7 cellular contexts compared by ENCODE assay signal in genomic region chr6:90295854-90296345, GRCh38. TPM values are rescaled to one million over a fixed set of nuclear protein-coding genes. Genes with fewer than 3 reads are reported as not detected.
A peak's percentile ranks its signal among the peaks of the same experiment; 100 is the strongest.
DNase-seq lines count a peak whose midpoint lies in the region; ATAC-seq and TF ChIP-seq lines count a peak whose summit lies in the region.

No MANE protein-coding gene starts in this region.

- DNase-seq in OCI-M1 (lab: John Stamatoyannopoulos, UW) (peak; percentile 76), fibroblast of pulmonary artery (ENCODE audit: low read depth) (peak; percentile 64), stomach (peak; percentile 59)
- DNase-seq in activated T-helper 9 cell treated with anti-CD3 and anti-CD28 coated beads, Interleukin-2, amount 50 U/mL, for 16 hours (ENCODE audit: low read depth) = peak; percentile 61
- peak; percentile 59 to 87 (median 76) for DNase-seq in naive thymus-derived CD8-positive, alpha-beta T cell

- H3K27me3 Mint-ChIP-seq in naive thymus-derived CD8-positive, alpha-beta T cell = no peaks in the 10 kb centered on the region

- H3K4me1 Mint-ChIP-seq in naive thymus-derived CD8-positive, alpha-beta T cell = peaks cover 19 to 53% (median 39%) of the 10 kb centered on the region in 4 donors

- H3K36me3 Mint-ChIP-seq in naive thymus-derived CD8-positive, alpha-beta T cell = peaks cover 0 to 16% (median 2%) of the 10 kb centered on the region in 3 donors

- peaks cover 9 to 22% (median 21%) of the 10 kb centered on the region in 4 donors for H3K4me1 ChIP-seq in stomach

- H3K4me3 ChIP-seq in fibroblast of pulmonary artery (replicated peaks; ENCODE audit: low read depth, low read length) (peak overlapping the region; percentile 56), stomach (peak overlapping the region; percentile 66 to 88 (median 80))

- TF ChIP-seq CTCF in fibroblast of pulmonary artery (IDR thresholded peaks at IDR 0.05; ENCODE audit: low read length, missing control alignments) = no peak
- TF ChIP-seq CTCF in stomach (IDR thresholded peaks at IDR 0.05) = no peak

- H3K9me3 Mint-ChIP-seq in naive thymus-derived CD8-positive, alpha-beta T cell = no peaks in the 10 kb centered on the region

- no peak for TF ChIP-seq EP300 in stomach (IDR thresholded peaks at IDR 0.05)

- no peak for TF ChIP-seq POLR2A in stomach (IDR thresholded peaks at IDR 0.05)

- POLR2A ChIA-PET in naive thymus-derived CD8-positive, alpha-beta T cell (lab: Charles Lee) = interaction anchor here (0.7 to 6.1 kb wide), 44 partner anchors 9 to 1214 kb away, joined by 3 to 65 read pairs (median 5); no protein-coding TSS in a partner anchor

- H3K36me3 ChIP-seq in stomach = no peaks in the 10 kb centered on the region

- H3K27me3 ChIP-seq in stomach = peaks cover 0 to 43% (median 17%) of the 10 kb centered on the region in 3 donors

- no peaks in the 10 kb centered on the region for H3K9me3 ChIP-seq in stomach

- 0 to 1% (median 0%) methylated on average over 27 to 59 of the region's 59 CpGs for WGBS in stomach, 5 donors

- ATAC-seq in GM18867 (IDR thresholded peaks at IDR 0.05; ENCODE audit: unreplicated experiment) (peak; percentile 43), HG03354 (IDR thresholded peaks at IDR 0.05; ENCODE audit: poor library complexity, severe bottlenecking, unreplicated experiment) (peak; percentile 47)
- ATAC-seq in naive thymus-derived CD8-positive, alpha-beta T cell = peak; percentile 38 to 46

- H3K4me3 Mint-ChIP-seq in naive thymus-derived CD8-positive, alpha-beta T cell = peak overlapping the region; percentile 84 to 99 (median 90)

- intact Hi-C loops in stomach (cut with DNase I; ENCODE audit: low total_unique reads) = loop anchor here (10.0 kb wide), 2 partner anchors 71 to 331 kb away; no protein-coding TSS in a partner anchor

- peak overlapping the region; percentile 54 to 88 (median 83) for H3K27ac ChIP-seq in stomach

- H3K27ac Mint-ChIP-seq in naive thymus-derived CD8-positive, alpha-beta T cell = peak overlapping the region; percentile 89 to 99 (median 96)

RNA-seq across cellular contexts. Expression of gene BACH2, which starts 0.7 kb away (rescaled TPM):
- total RNA-seq in naive thymus-derived CD8-positive, alpha-beta T cell = 100 to 1,000 TPM; 116 to 126 TPM
- polyA plus RNA-seq in naive thymus-derived CD8-positive, alpha-beta T cell = 10 to 100 TPM; 17.5 to 29.3 (median 21.7) TPM
- 10 to 100 TPM in 1 of 5 donors, 1 to 10 TPM in 3, not detected in 1; 1.4 to 10.8 (median 3.2) TPM for total RNA-seq in stomach
- polyA plus RNA-seq in stomach = under 1 TPM; 0.19 to 0.46 (median 0.25) TPM

Comparison
In these comparisons a context has a peak if more than half of its experiments do, and no peak if none do; other contexts are left out.
1. Peak in every context shown above with its lines: DNase-seq, ATAC-seq, H3K4me3 ChIP-seq and H3K27ac ChIP-seq.
2. RNA of gene BACH2, which starts 0.7 kb away (total RNA-seq): 116 to 126 TPM in naive thymus-derived CD8-positive, alpha-beta T cell; 1.4 to 10.8 TPM in stomach; every median in the first group is over 4 times any median in the second.